In the genomic region with DNA sequence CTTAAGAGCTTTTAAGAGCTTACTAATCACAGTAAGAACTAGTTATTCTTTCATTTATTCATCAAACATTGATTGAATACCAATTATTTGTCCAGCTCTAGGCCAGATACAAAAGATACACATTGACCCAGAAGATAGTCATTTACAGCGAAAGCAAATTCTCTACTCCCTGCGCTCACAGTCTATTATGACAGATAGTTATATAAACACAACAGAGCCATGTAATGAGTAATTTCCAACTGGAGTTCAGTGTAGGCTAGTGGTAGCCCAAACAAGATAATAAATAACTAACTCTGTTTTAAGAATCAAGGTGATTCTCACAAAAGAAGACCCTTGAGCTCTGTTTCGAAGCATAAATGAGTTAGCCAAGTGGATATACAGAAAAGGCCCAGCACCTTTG, we compare ENCODE assay signal across 26 cellular contexts.
"Had no signal": no experiment of that assay in that cellular context is flagged by ENCODE, and none has a peak within 500 bp of the region (broad histone marks: within the 10 kb centered on the region; RNA-seq: fewer than 3 reads in every experiment).

No MANE protein-coding gene starts in this region.

- ATAC-seq: stimulated activated effector memory CD8-positive, alpha-beta T cell treated with anti-CD3 and anti-CD28 coated beads, Interleukin-12 subunit alpha, Interleukin-12 subunit beta, amount 100 ng/mL, for 72 hours; stimulated activated memory B cell treated with anti-CD40 and anti-IgM and Interleukin-4, amounts not matched to agents 10 μg/mL and 1 μg/mL and 100 μg/mL, for 72 hours; stimulated activated naive B cell treated with anti-CD40 and anti-IgM and Interleukin-4, amounts not matched to agents 10 μg/mL and 1 μg/mL and 100 μg/mL, for 72 hours; stimulated activated naive CD8-positive, alpha-beta T cell treated with anti-CD3 and anti-CD28 coated beads, Interleukin-15, amount 100 ng/mL, for 72 hours; stimulated activated naive CD8-positive, alpha-beta T cell treated with anti-CD3 and anti-CD28 coated beads, Interleukin-15, Interleukin-2, amounts not matched to agents 100 U/mL and 50 U/mL, for 24 hours; upper lobe of right lung had no signal

- H3K4me3 ChIP-seq: stomach, suprapubic skin, testis, thoracic aorta, thyroid gland, tibial artery, tibial nerve, transverse colon, upper lobe of left lung, upper lobe of right lung, uterus, vagina had no signal

- H3K27me3 ChIP-seq: stomach, suprapubic skin, testis, thyroid gland, tibial artery, tibial nerve, transverse colon, upper lobe of left lung, upper lobe of right lung, uterus, vagina had no signal

- DNase-seq: stimulated activated CD4-positive, alpha-beta T cell treated with anti-CD3 and anti-CD28 coated beads, Interleukin-2, amount 100 ng/mL, for 48 hours; stimulated activated CD4-positive, alpha-beta T cell treated with anti-CD3 and anti-CD28 coated beads, Interleukin-4, amount 100 ng/mL, for 1 hour; stimulated activated CD4-positive, alpha-beta T cell treated with anti-CD3 and anti-CD28 coated beads, Interleukin-4, amount 100 ng/mL, for 24 hours; stimulated activated CD4-positive, alpha-beta T cell treated with anti-CD3 and anti-CD28 coated beads, Interleukin-4, amount 100 ng/mL, for 4 hours; stimulated activated CD8-positive, alpha-beta memory T cell treated with anti-CD3 and anti-CD28 coated beads, Interleukin-4, amount 100 ng/mL, for 48 hours; stimulated activated naive B cell treated with anti-CD40 and anti-IgM and Interleukin-4, amounts not matched to agents 10 μg/mL and 1 μg/mL and 100 μg/mL, for 72 hours; stimulated activated naive CD4-positive, alpha-beta T cell; stimulated activated naive CD4-positive, alpha-beta T cell treated with Interleukin-2 at 50 U/mL for 16 hours; stimulated activated naive CD8-positive, alpha-beta T cell treated with anti-CD3 and anti-CD28 coated beads, Interleukin-15, amount 100 ng/mL, for 72 hours; stimulated activated naive CD8-positive, alpha-beta T cell treated with anti-CD3 and anti-CD28 coated beads, Interleukin-15, Interleukin-2, amounts not matched to agents 100 U/mL and 50 U/mL, for 24 hours; stomach; substantia nigra; testis; thyroid gland; tibial artery; transverse colon; trophoblast cell; upper lobe of left lung; upper lobe of right lung; uterus had no signal

- H3K27ac ChIP-seq: stomach, suprapubic skin, testis, thoracic aorta, thyroid gland, tibial artery, tibial nerve, transverse colon, upper lobe of left lung, upper lobe of right lung, uterus, vagina had no signal

- H3K36me3 ChIP-seq: stomach, suprapubic skin, thoracic aorta, thyroid gland, tibial artery, tibial nerve, transverse colon, upper lobe of left lung, upper lobe of right lung, uterus, vagina had no signal

- H3K4me1 ChIP-seq: suprapubic skin, testis, thyroid gland, tibial artery, tibial nerve, transverse colon, upper lobe of left lung, upper lobe of right lung, uterus, vagina had no signal

- H3K9me3 ChIP-seq: suprapubic skin, testis, thoracic aorta, thyroid gland, tibial artery, transverse colon, uterus, vagina had no signal
